22 cellular contexts compared by ENCODE assay signal in genomic region chrX:69759921-69760625, GRCh38.
"Had no signal": no experiment of that assay in that cellular context is flagged by ENCODE, and none has a peak within 500 bp of the region (broad histone marks: within the 10 kb centered on the region; RNA-seq: fewer than 3 reads in every experiment).

No MANE protein-coding gene starts in this region.

- H3K9me3 ChIP-seq: adrenal gland, prostate gland had no signal

- H3K27me3 ChIP-seq: foreskin keratinocyte, right atrium auricular region, tibial nerve had no signal

- H3K4me3 ChIP-seq: adrenal gland, prostate gland, right atrium auricular region, tibial nerve had no signal

- FAIRE-seq: bronchial epithelial cell, islet of Langerhans, urothelium cell line had no signal

- DNase-seq: activated CD4-positive, alpha-beta T cell treated with anti-CD3 and anti-CD28 coated beads for 36 hours; activated CD4-positive, alpha-beta T cell treated with anti-CD3 and anti-CD28 coated beads, Interleukin-2, amount 50 U/mL, for 4 hours; activated CD8-positive, alpha-beta memory T cell treated with anti-CD3 and anti-CD28 coated beads, Interleukin-2, amount 50 U/mL, for 48 hours; activated naive CD4-positive, alpha-beta T cell; activated T-cell treated with anti-CD3 and anti-CD28 coated beads, Interleukin-2, amount 50 U/mL, for 4 hours; adrenal gland; dermis blood vessel endothelial cell; effector memory CD4-positive, alpha-beta T cell; foreskin keratinocyte; left colon; mesendoderm; naive B cell; occipital lobe; stimulated activated CD4-positive, alpha-beta T cell treated with anti-CD3 and anti-CD28 coated beads, Interleukin-4, amount 100 ng/mL, for 24 hours; stimulated activated naive CD8-positive, alpha-beta T cell treated with anti-CD3 and anti-CD28 coated beads, Interleukin-15, Interleukin-2, amounts not matched to agents 100 U/mL and 50 U/mL, for 24 hours; T-helper 9 cell had no signal

- H3K27ac ChIP-seq: adrenal gland, foreskin keratinocyte, prostate gland, right atrium auricular region had no signal

- H3K4me1 ChIP-seq: adrenal gland, foreskin keratinocyte, prostate gland, right atrium auricular region had no signal

- H3K36me3 ChIP-seq: adrenal gland, prostate gland, right atrium auricular region, tibial nerve had no signal
